1 cellular context compared by ENCODE assay signal in genomic region chr2:18752022-18752493, GRCh38.
TF ChIP-seq lines count a peak whose summit lies in the region.

No MANE protein-coding gene starts in this region.

TF ChIP-seq in HepG2, 621 proteins besides CTCF, POLR2A, EP300 and RAD21 (continued from another document and continues in another):
- no peak for TF ChIP-seq ZBED4 (CRISPR knock-in tag; IDR thresholded peaks at IDR 0.05; ENCODE audit: borderline replicate concordance)
- no peak for TF ChIP-seq LCORL (IDR thresholded peaks at IDR 0.05)
- peak; percentile 23; the same call in 1 of the 2 replicates for TF ChIP-seq LCORL (CRISPR knock-in tag; IDR thresholded peaks at IDR 0.05)
- peak; percentile 62 for TF ChIP-seq NR2C2 (CRISPR knock-in tag; IDR thresholded peaks at IDR 0.05; ENCODE audit: borderline replicate concordance)
- 0 out of 2 replicates have a peak, but pooled peaks have one; percentile 27 for TF ChIP-seq ZNF510 (CRISPR knock-in tag; IDR thresholded peaks at IDR 0.05; ENCODE audit: low read depth)
- peak; percentile 59; the same call in 1 of the 2 replicates for TF ChIP-seq ZNF501 (CRISPR knock-in tag; IDR thresholded peaks at IDR 0.05)
- TF ChIP-seq NR2F1 (CRISPR knock-in tag; IDR thresholded peaks at IDR 0.05), result peak in 1 of 2 experiments; percentile 22; a peak in 1 of 4 replicates
- peak; percentile 54; the same call in 1 of the 2 replicates for TF ChIP-seq NCOA2 (CRISPR knock-in tag; IDR thresholded peaks at IDR 0.05)
- 0 out of 2 replicates have a peak, but pooled peaks have one; percentile 21 for TF ChIP-seq SKIL (CRISPR knock-in tag; IDR thresholded peaks at IDR 0.05; ENCODE audit: borderline replicate concordance)
- 0 out of 2 replicates have a peak, but pooled peaks have one; percentile 26 for TF ChIP-seq SIX1 (CRISPR knock-in tag; IDR thresholded peaks at IDR 0.05; ENCODE audit: borderline replicate concordance)
- peak; percentile 80 for TF ChIP-seq RARA (CRISPR knock-in tag; IDR thresholded peaks at IDR 0.05)
- no peak for TF ChIP-seq ZNF773 (CRISPR knock-in tag; IDR thresholded peaks at IDR 0.05; ENCODE audit: borderline replicate concordance)
- TF ChIP-seq HNF4A (CRISPR knock-in tag; IDR thresholded peaks at IDR 0.05), result peak; percentile 74
- TF ChIP-seq THRA (CRISPR knock-in tag; IDR thresholded peaks at IDR 0.05; ENCODE audit: borderline replicate concordance), result no peak
- TF ChIP-seq HINFP (CRISPR knock-in tag; IDR thresholded peaks at IDR 0.05; ENCODE audit: low read depth), result 0 out of 2 replicates have a peak, but pooled peaks have one; percentile 51
- TF ChIP-seq ATM (IDR thresholded peaks at IDR 0.05; ENCODE audit: borderline replicate concordance), result no peak
- TF ChIP-seq ESRRA (CRISPR knock-in tag; IDR thresholded peaks at IDR 0.05; ENCODE audit: low read depth), result 0 out of 2 replicates have a peak, but pooled peaks have one; percentile 25
- peak; percentile 64; the same call in 1 of the 2 replicates for TF ChIP-seq ZNF292 (CRISPR knock-in tag; IDR thresholded peaks at IDR 0.05; ENCODE audit: borderline replicate concordance, low read depth)
- no peak for TF ChIP-seq AKNA (CRISPR knock-in tag; IDR thresholded peaks at IDR 0.05; ENCODE audit: borderline replicate concordance)
- TF ChIP-seq ZNF614 (CRISPR knock-in tag; IDR thresholded peaks at IDR 0.05; ENCODE audit: borderline replicate concordance), result 0 out of 2 replicates have a peak, but pooled peaks have one; percentile 68
- TF ChIP-seq ARID5B (CRISPR knock-in tag; IDR thresholded peaks at IDR 0.05), result peak; percentile 42
- TF ChIP-seq NR0B2 (CRISPR knock-in tag; IDR thresholded peaks at IDR 0.05), result no peak
- TF ChIP-seq CREB1 (IDR thresholded peaks at IDR 0.05), result no peak
- peak; percentile 72 for TF ChIP-seq CREB1 (CRISPR knock-in tag; IDR thresholded peaks at IDR 0.05)
- TF ChIP-seq TCF12 (IDR thresholded peaks at IDR 0.05), result no peak
- no peak for TF ChIP-seq TCF12 (CRISPR knock-in tag; IDR thresholded peaks at IDR 0.05)
- TF ChIP-seq ETV5 (CRISPR knock-in tag; IDR thresholded peaks at IDR 0.05; ENCODE audit: borderline replicate concordance), result peak; percentile 59; the same call in 1 of the 2 replicates
- 0 out of 2 replicates have a peak, but pooled peaks have one; percentile 11 for TF ChIP-seq BCL6 (CRISPR knock-in tag; IDR thresholded peaks at IDR 0.05)
- TF ChIP-seq ZBTB4 (CRISPR knock-in tag; IDR thresholded peaks at IDR 0.05; ENCODE audit: borderline replicate concordance), result no peak
- TF ChIP-seq XRCC5 (optimal IDR thresholded peaks at IDR 0.05; ENCODE audit: low read length), result peak; percentile 55
- TF ChIP-seq ZNF766 (CRISPR knock-in tag; IDR thresholded peaks at IDR 0.05; ENCODE audit: borderline replicate concordance), result no peak
- TF ChIP-seq TCF7 (IDR thresholded peaks at IDR 0.05; ENCODE audit: low read depth), result 0 out of 2 replicates have a peak, but pooled peaks have one; percentile 6
